12 cellular contexts compared by ENCODE assay signal in the genomic region with DNA sequence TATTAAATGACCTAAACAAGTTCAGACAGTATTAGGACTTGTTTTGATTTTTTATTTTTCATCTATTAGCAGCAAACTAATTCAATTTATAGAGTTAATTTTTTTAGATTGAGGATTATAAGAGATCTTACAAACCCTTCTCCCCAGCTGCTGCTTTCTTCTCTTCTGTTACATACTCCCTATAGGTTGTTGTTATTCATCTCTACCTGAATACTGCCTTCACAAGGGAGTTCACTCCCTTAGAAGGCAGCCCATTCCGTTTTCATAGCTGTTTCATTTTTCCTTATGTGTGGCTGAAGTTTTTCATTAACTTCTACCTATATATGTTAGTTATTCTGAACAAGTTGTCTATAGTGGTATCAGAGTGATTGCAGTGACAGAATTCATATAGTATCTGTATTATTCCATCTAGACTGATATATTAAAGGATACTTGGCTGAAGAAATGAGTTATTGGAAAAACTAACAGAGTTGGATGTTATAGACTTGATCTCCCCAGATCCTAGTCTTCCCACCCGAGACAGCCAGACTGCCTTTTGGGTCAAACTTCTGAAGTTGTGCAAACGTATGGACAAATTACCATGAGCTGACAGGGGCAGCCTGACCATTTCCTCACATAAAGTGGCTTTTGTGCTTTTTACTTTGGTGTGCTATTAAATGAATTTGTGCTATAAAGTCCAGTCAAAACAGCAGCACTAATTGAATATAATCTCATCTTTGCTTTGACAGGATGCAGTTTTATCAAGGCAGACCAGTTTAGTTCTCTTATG. TPM values are rescaled to one million over a fixed set of nuclear protein-coding genes. Genes with fewer than 3 reads are reported as not detected.
DNase-seq lines count a peak whose midpoint lies in the region; ATAC-seq and TF ChIP-seq lines count a peak whose summit lies in the region.
"Had no signal": no experiment of that assay in that cellular context is flagged by ENCODE, and none has a peak within 500 bp of the region (broad histone marks: within the 10 kb centered on the region; RNA-seq: fewer than 3 reads in every experiment).

No MANE protein-coding gene starts in this region.

- H3K9me3 Mint-ChIP-seq in MCF 10A (ENCODE audit: unreplicated experiment) (no peaks in the 10 kb centered on the region), WTC11 (no peaks in the 10 kb centered on the region), type B pancreatic cell (no peaks in the 10 kb centered on the region)

- H3K9me3 ChIP-seq in breast epithelium: no peaks in the 10 kb centered on the region
- no peaks in the 10 kb centered on the region for H3K9me3 ChIP-seq in OCI-LY7 (ENCODE audit: low read length)
- H3K9me3 ChIP-seq in HAP-1: no peaks in the 10 kb centered on the region
- H3K9me3 ChIP-seq: body of pancreas had no signal

- intact Hi-C loops in MCF 10A (cut with micrococcal nuclease) (no loop called here), breast epithelium (cut with DNase I; ENCODE audit: low total_unique reads) (no loop called here), OCI-LY7 (cut with micrococcal nuclease; ENCODE audit: unreplicated experiment) (no loop called here)

- TF ChIP-seq CTCF in MCF 10A (IDR thresholded peaks at IDR 0.05; ENCODE audit: unreplicated experiment) (no peak), breast epithelium (IDR thresholded peaks at IDR 0.05) (no peak), WTC11 (IDR thresholded peaks at IDR 0.05) (no peak), fibroblast of the aortic adventitia (IDR thresholded peaks at IDR 0.05; ENCODE audit: insufficient read depth, low read length) (no peak), type B pancreatic cell (conservative IDR thresholded peaks at IDR 0.05) (no peak), OCI-LY7 (conservative IDR thresholded peaks at IDR 0.05; ENCODE audit: low read length) (no peak)

- no peaks in the 10 kb centered on the region for H3K9me2 ChIP-seq in OCI-LY7 (ENCODE audit: insufficient read depth, low read length)

- H3K27me3 Mint-ChIP-seq in MCF 10A (ENCODE audit: insufficient read depth, unreplicated experiment): no peaks in the 10 kb centered on the region
- no peaks in the 10 kb centered on the region for H3K27me3 Mint-ChIP-seq in WTC11 (ENCODE audit: low read depth)
- H3K27me3 Mint-ChIP-seq in type B pancreatic cell: no peaks in the 10 kb centered on the region

- TF ChIP-seq POLR2A in breast epithelium (IDR thresholded peaks at IDR 0.05): no peak

- in situ Hi-C loops in HAP-1 (cut with MboI; ENCODE audit: low sequenced_read_pairs): no loop called here

- POLR2A ChIA-PET in MCF 10A (lab: Yijun Ruan, JAX) (interaction anchor here (0.9 to 5.1 kb wide), 4 partner anchors 7 to 27 kb away, joined by 3 to 53 read pairs (median 6); no protein-coding TSS in a partner anchor), WTC11 (lab: Charles Lee) (no interaction called here), OCI-LY7 (lab: Charles Lee) (interaction anchor here (0.6 to 1.3 kb wide), 5 partner anchors 8 to 754 kb away, joined by 3 to 10 read pairs (median 4); no protein-coding TSS in a partner anchor)

- no peak overlapping the region for H3K4me2 ChIP-seq in OCI-LY7 (ENCODE audit: low read length)

- H3K4me3 ChIP-seq in breast epithelium (no peak overlapping the region), fibroblast of the aortic adventitia (ENCODE audit: low read depth, low read length) (peak overlapping the region; percentile 15), OCI-LY7 (ENCODE audit: low read depth, low read length, poor library complexity, severe bottlenecking) (no peak overlapping the region), HAP-1 (no peak overlapping the region)
- H3K4me3 ChIP-seq: BLaER1 treated with 17β-estradiol and CSF1 and Interleukin-3, amounts not matched to agents 10 nM and 100 nM; body of pancreas had no signal

- H3K4me3 Mint-ChIP-seq in MCF 10A (ENCODE audit: unreplicated experiment) (no peak overlapping the region), WTC11 (no peak overlapping the region), type B pancreatic cell (peak overlapping the region; percentile 21)
- H3K4me3 Mint-ChIP-seq: mesothelial cell of epicardium had no signal

- peaks cover 69% of the 10 kb centered on the region for H4K20me1 ChIP-seq in OCI-LY7 (ENCODE audit: insufficient read depth, low read length)

- no peaks in the 10 kb centered on the region for H3K36me3 ChIP-seq in breast epithelium
- H3K36me3 ChIP-seq in OCI-LY7 (ENCODE audit: insufficient read depth, low read length): peaks cover 76% of the 10 kb centered on the region
- H3K36me3 ChIP-seq in HAP-1 (replicated peaks): no peaks in the 10 kb centered on the region; the same call in none of the 2 replicates

- H3K27me3 ChIP-seq in breast epithelium (no peaks in the 10 kb centered on the region), HAP-1 (ENCODE audit: low read depth) (no peaks in the 10 kb centered on the region)
- H3K27me3 ChIP-seq: BLaER1 treated with 17β-estradiol and CSF1 and Interleukin-3, amounts not matched to agents 10 nM and 100 nM; body of pancreas had no signal

- H3K4me1 Mint-ChIP-seq in MCF 10A (ENCODE audit: insufficient read depth, unreplicated experiment) (peaks cover 37% of the 10 kb centered on the region), WTC11 (peaks cover 47% of the 10 kb centered on the region), type B pancreatic cell (ENCODE audit: unreplicated experiment) (peaks cover 24% of the 10 kb centered on the region)

- H3K36me3 Mint-ChIP-seq in MCF 10A (ENCODE audit: insufficient read depth, unreplicated experiment) (no peaks in the 10 kb centered on the region), WTC11 (peaks cover 5% of the 10 kb centered on the region), type B pancreatic cell (peaks cover 28% of the 10 kb centered on the region)

- H2AFZ ChIP-seq in OCI-LY7 (ENCODE audit: low read length): no peak overlapping the region

- peaks cover 99% of the 10 kb centered on the region for H3K79me2 ChIP-seq in OCI-LY7 (ENCODE audit: insufficient read depth, low read depth, low read length)

- H3K27ac ChIP-seq in breast epithelium (peak overlapping the region in 1 of 2 donors; percentile 58), OCI-LY7 (ENCODE audit: low read depth, low read length, poor library complexity, severe bottlenecking) (no peak overlapping the region)
- H3K27ac ChIP-seq: body of pancreas had no signal

- H3K4me1 ChIP-seq in breast epithelium (peaks cover 0 to 6% of the 10 kb centered on the region in 2 donors), OCI-LY7 (ENCODE audit: insufficient read depth, low read length, poor library complexity, severe bottlenecking) (peaks cover 43% of the 10 kb centered on the region), HAP-1 (peaks cover 50% of the 10 kb centered on the region)

- BruUV-seq in MCF 10A (replicated peaks; lab: Mats Ljungman, UMichigan) (no TSS peak), OCI-LY7 (replicated peaks; lab: Mats Ljungman, UMichigan) (no TSS peak)

- DNase-seq in MCF 10A (ENCODE audit: unreplicated experiment) (no peak), breast epithelium (ENCODE audit: low spot score in 2 of 2) (no peak), WTC11 (ENCODE audit: low spot score) (no peak), fibroblast of the aortic adventitia (ENCODE audit: low read depth) (no peak), type B pancreatic cell (ENCODE audit: extremely low spot score, unreplicated experiment) (no peak), OCI-LY7 (ENCODE audit: low spot score) (no peak), HAP-1 (ENCODE audit: low spot score in 2 of 2) (no peak)
- DNase-seq: body of pancreas, NCI-H146 had no signal

- CTCF ChIA-PET in MCF 10A (lab: Yijun Ruan, JAX) (interaction anchor here (0.7 to 1.0 kb wide), 3 partner anchors 9 to 507 kb away, joined by 3 to 4 read pairs (median 4); a partner anchor contains a TSS), WTC11 (lab: Charles Lee) (interaction anchor here (1.0 to 1.6 kb wide), 2 partner anchors 32 to 39 kb away, joined by 5 read pairs; no protein-coding TSS in a partner anchor), OCI-LY7 (lab: Charles Lee; ENCODE audit: unreplicated experiment) (no interaction called here)

- ATAC-seq in WTC11: peak; percentile 62
- no peak for ATAC-seq in GM18873 (IDR thresholded peaks at IDR 0.05; ENCODE audit: low FRiP score, unreplicated experiment)
- ATAC-seq: body of pancreas had no signal

- H3K27ac Mint-ChIP-seq in MCF 10A (ENCODE audit: low read depth, unreplicated experiment): peak overlapping the region; percentile 73
- H3K27ac Mint-ChIP-seq in WTC11: peak overlapping the region; percentile 44; the same call in 1 of the 2 replicates
- peak overlapping the region; percentile 4 for H3K27ac Mint-ChIP-seq in type B pancreatic cell

TF ChIP-seq in WTC11, 78 proteins besides CTCF, POLR2A, EP300 and RAD21 (continues in another document):
- TF ChIP-seq, protein P1, sequence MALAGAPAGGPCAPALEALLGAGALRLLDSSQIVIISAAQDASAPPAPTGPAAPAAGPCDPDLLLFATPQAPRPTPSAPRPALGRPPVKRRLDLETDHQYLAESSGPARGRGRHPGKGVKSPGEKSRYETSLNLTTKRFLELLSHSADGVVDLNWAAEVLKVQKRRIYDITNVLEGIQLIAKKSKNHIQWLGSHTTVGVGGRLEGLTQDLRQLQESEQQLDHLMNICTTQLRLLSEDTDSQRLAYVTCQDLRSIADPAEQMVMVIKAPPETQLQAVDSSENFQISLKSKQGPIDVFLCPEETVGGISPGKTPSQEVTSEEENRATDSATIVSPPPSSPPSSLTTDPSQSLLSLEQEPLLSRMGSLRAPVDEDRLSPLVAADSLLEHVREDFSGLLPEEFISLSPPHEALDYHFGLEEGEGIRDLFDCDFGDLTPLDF (CRISPR knock-in tag; IDR thresholded peaks at IDR 0.05): no peak
- TF ChIP-seq CREM (CRISPR knock-in tag; IDR thresholded peaks at IDR 0.05): no peak
- TF ChIP-seq, protein P2, sequence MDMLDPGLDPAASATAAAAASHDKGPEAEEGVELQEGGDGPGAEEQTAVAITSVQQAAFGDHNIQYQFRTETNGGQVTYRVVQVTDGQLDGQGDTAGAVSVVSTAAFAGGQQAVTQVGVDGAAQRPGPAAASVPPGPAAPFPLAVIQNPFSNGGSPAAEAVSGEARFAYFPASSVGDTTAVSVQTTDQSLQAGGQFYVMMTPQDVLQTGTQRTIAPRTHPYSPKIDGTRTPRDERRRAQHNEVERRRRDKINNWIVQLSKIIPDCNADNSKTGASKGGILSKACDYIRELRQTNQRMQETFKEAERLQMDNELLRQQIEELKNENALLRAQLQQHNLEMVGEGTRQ (CRISPR knock-in tag; IDR thresholded peaks at IDR 0.05): no peak
- no peak for TF ChIP-seq TEAD4 (CRISPR knock-in tag; IDR thresholded peaks at IDR 0.05)
- TF ChIP-seq SMAD3 (CRISPR knock-in tag; IDR thresholded peaks at IDR 0.05; ENCODE audit: borderline replicate concordance): no peak
- TF ChIP-seq SMAD4 (CRISPR knock-in tag; IDR thresholded peaks at IDR 0.05): no peak
- no peak for TF ChIP-seq MXD4 (CRISPR knock-in tag; IDR thresholded peaks at IDR 0.05; ENCODE audit: borderline replicate concordance)
- no peak for TF ChIP-seq TEAD1 (CRISPR knock-in tag; IDR thresholded peaks at IDR 0.05)

RNA-seq across cellular contexts. Expression of a gene that starts 8.7 kb away (rescaled TPM):
- total RNA-seq in MCF 10A (2022): 107 and 121 TPM in 2 replicates
- 100 to 1,000 TPM in 2 of 3 donors, 10 to 100 TPM in 1; 96.7 to 157 (median 133) TPM for total RNA-seq in breast epithelium
- 102 to 115 TPM (median 102 TPM) in 3 replicates for total RNA-seq in WTC11 (2021)
- 116 and 627 TPM in 2 replicates for total RNA-seq in fibroblast of the aortic adventitia (ENCODE audit: low replicate concordance)
- total RNA-seq in type B pancreatic cell (ENCODE audit: low replicate concordance): 160 and 211 TPM in 2 replicates
- 82.0 and 102 TPM in 2 replicates for total RNA-seq in OCI-LY7 (2014; rRNA removed; shearing (Covaris generic))
- total RNA-seq in OCI-LY7 (2022): 93.1 and 103 TPM in 2 replicates

Comparison
In these comparisons a context has a peak if more than half of its experiments do, and no peak if none do; other contexts are left out.
1. H3K27ac Mint-ChIP-seq: peak in every context shown above with its lines; median percentile 73 in MCF 10A; 44 in WTC11; 4 in type B pancreatic cell.